In genomic region chr7:12092499-12093130, GRCh38 we compare ENCODE assay signal across 15 cellular contexts.
"Had no signal": no experiment of that assay in that cellular context is flagged by ENCODE, and none has a peak within 500 bp of the region (broad histone marks: within the 10 kb centered on the region; RNA-seq: fewer than 3 reads in every experiment).

No MANE protein-coding gene starts in this region.

- DNase-seq: activated CD4-positive, CD25-positive, alpha-beta regulatory T cell treated with anti-CD3 and anti-CD28 coated beads, Interleukin-2, amount 50 U/mL, for 72 hours; activated naive CD4-positive, alpha-beta T cell treated with Interleukin-2 at 50 U/mL for 16 hours; activated T-cell treated with anti-CD3 and anti-CD28 coated beads for 4 hours; cortex of kidney; effector CD4-positive, alpha-beta T cell; islet precursor cell; left lung; mucosa of descending colon; naive thymus-derived CD4-positive, alpha-beta T cell; ovary; spleen; upper lobe of right lung had no signal

- H3K36me3 ChIP-seq: gastroesophageal sphincter, left lung, ovary, spleen, thoracic aorta, upper lobe of right lung had no signal

- H3K4me3 ChIP-seq: gastroesophageal sphincter, left lung, mucosa of descending colon, ovary, spleen, thoracic aorta, upper lobe of right lung had no signal

- H3K27me3 ChIP-seq: gastroesophageal sphincter, left lung, ovary, upper lobe of right lung had no signal

- H3K9me3 ChIP-seq: gastroesophageal sphincter, left lung, mucosa of descending colon, ovary, spleen, thoracic aorta, upper lobe of right lung had no signal

- H3K27ac ChIP-seq: gastroesophageal sphincter, left lung, ovary, spleen, thoracic aorta, upper lobe of right lung had no signal

- ATAC-seq: gastroesophageal sphincter; left lung; mucosa of descending colon; naive thymus-derived CD4-positive, alpha-beta T cell; sciatic nerve; upper lobe of right lung had no signal

- H3K4me1 ChIP-seq: gastroesophageal sphincter, left lung, spleen, upper lobe of right lung had no signal
